In genomic region chr20:325043-325888, GRCh38 we compare ENCODE assay signal across 8 cellular contexts. TPM values are rescaled to one million over a fixed set of nuclear protein-coding genes. Genes with fewer than 3 reads are reported as not detected.
DNase-seq lines count a peak whose midpoint lies in the region; ATAC-seq, FAIRE-seq and TF ChIP-seq lines count a peak whose summit lies in the region.

Gene SOX12, plus strand, starts transcription at chr20:325552. Its CDS starts 373 bp downstream, at chr20:325925.

- H3K4me2 ChIP-seq in smooth muscle cell = peak within 1 kb of the TSS; percentile 95

- H3K27ac ChIP-seq in AG04450 (ENCODE audit: low read depth, low read length) = peak within 1 kb of the TSS; percentile 65
- H3K27ac ChIP-seq in smooth muscle cell (ENCODE audit: low read depth) = peak within 1 kb of the TSS; percentile 81

- no peak for FAIRE-seq in bronchial epithelial cell (lab: Jason Lieb, UNC)

- in situ Hi-C loops in GM18951 (cut with MboI; ENCODE audit: low sequenced_read_pairs, unreplicated experiment) = no loop called here

- TF ChIP-seq POLR2A in GM18951 (IDR thresholded peaks at IDR 0.05; ENCODE audit: extremely low read depth, insufficient read depth, insufficient read length) = peak; percentile 70

- H3K36me3 ChIP-seq in bronchial epithelial cell (ENCODE audit: control insufficient read depth, insufficient read depth, low read length) = no peaks in the 10 kb centered on the region
- no peaks in the 10 kb centered on the region for H3K36me3 ChIP-seq in smooth muscle cell (ENCODE audit: low read depth)

- peaks cover 29% of the 10 kb centered on the region for H4K20me1 ChIP-seq in smooth muscle cell (ENCODE audit: low read depth)

- peaks cover 23% of the 10 kb centered on the region for H3K4me1 ChIP-seq in smooth muscle cell (ENCODE audit: low read depth)

- TF ChIP-seq CTCF in AG04450 (IDR thresholded peaks at IDR 0.05; ENCODE audit: low read depth, low read length) (no peak), WI38 (IDR thresholded peaks at IDR 0.05; ENCODE audit: low read depth, low read length) (no peak), bronchial epithelial cell (IDR thresholded peaks at IDR 0.05; ENCODE audit: insufficient read depth, low read length, severe bottlenecking) (no peak), smooth muscle cell (IDR thresholded peaks at IDR 0.05; ENCODE audit: borderline replicate concordance, insufficient read depth, poor library complexity, severe bottlenecking) (no peak)

- H2AFZ ChIP-seq in smooth muscle cell (ENCODE audit: low read depth) = peak within 1 kb of the TSS; percentile 75

- H3K79me2 ChIP-seq in smooth muscle cell (ENCODE audit: low read depth) = peaks cover 28% of the 10 kb centered on the region

- POLR2A ChIA-PET in AG04450 (lab: Yijun Ruan, JAX) = interaction anchor here (0.7 to 2.7 kb wide), 7 partner anchors 12 to 70 kb away, joined by 3 to 17 read pairs (median 5); partner anchors contain the start of gene ZCCHC3

- ATAC-seq in HG03159 (IDR thresholded peaks at IDR 0.05; ENCODE audit: unreplicated experiment) = peak; percentile 69

- H3K9ac ChIP-seq in smooth muscle cell (ENCODE audit: low read depth) = peak within 1 kb of the TSS; percentile 76

- CTCF ChIA-PET in AG04450 (lab: Charles Lee) = interaction anchor here (0.6 to 2.2 kb wide), 4 partner anchors 10 to 61 kb away, joined by 3 to 8 read pairs (median 6); no protein-coding TSS in a partner anchor

- under 1% methylated on average over 65 of the region's 106 CpGs for WGBS in smooth muscle cell (ENCODE audit: low lambda C conversion rate)

- H3K9me3 ChIP-seq in AG04450 (ENCODE audit: control insufficient read depth, insufficient read depth, low read length) (no peaks in the 10 kb centered on the region), smooth muscle cell (replicated peaks; ENCODE audit: low read depth) (no peaks in the 10 kb centered on the region)

- H3K27me3 ChIP-seq in AG04450 (ENCODE audit: control insufficient read depth, insufficient read depth, low read length) (no peaks in the 10 kb centered on the region), bronchial epithelial cell (ENCODE audit: control insufficient read depth, insufficient read depth, low read length) (no peaks in the 10 kb centered on the region), smooth muscle cell (ENCODE audit: low read depth) (no peaks in the 10 kb centered on the region)

- H3K4me3 ChIP-seq in AG04450 (ENCODE audit: low read depth, low read length) = peak within 1 kb of the TSS; percentile 90
- H3K4me3 ChIP-seq in WI38 (ENCODE audit: low read depth, low read length) = peak within 1 kb of the TSS; percentile 83
- peak within 1 kb of the TSS; percentile 67 for H3K4me3 ChIP-seq in bronchial epithelial cell (ENCODE audit: low read depth, low read length)
- peak within 1 kb of the TSS; percentile 78 for H3K4me3 ChIP-seq in smooth muscle cell

- H3F3A ChIP-seq in smooth muscle cell (ENCODE audit: low read depth) = peaks cover 22% of the 10 kb centered on the region

- no peak for DNase-seq in AG04450 (ENCODE audit: low read depth, low spot score)
- DNase-seq in NCI-H2227 (lab: John Stamatoyannopoulos, UW; ENCODE audit: unreplicated experiment) = peak; percentile 98
- peak; percentile 72 for DNase-seq in bronchial epithelial cell (ENCODE audit: low read depth)
- peak; percentile 85 for DNase-seq in iPS-NIHi11 (ENCODE audit: low spot score)
- peak; percentile 94 for DNase-seq in smooth muscle cell (lab: John Stamatoyannopoulos, UW; ENCODE audit: unreplicated experiment)

RNA-seq across cellular contexts. Expression of gene SOX12, which starts in this region (rescaled TPM):
- polyA plus RNA-seq in AG04450 (2011; rRNA removed) = 3.8 and 4.6 TPM in 2 replicates
- polyA minus RNA-seq in AG04450 (2011; rRNA and poly(A)+ RNA removed) = 4.6 TPM in 2 replicates
- 0.90 and 3.4 TPM in 2 replicates for total RNA-seq in bronchial epithelial cell
- total RNA-seq in smooth muscle cell = 3.3 and 7.1 TPM in 2 replicates
- polyA plus RNA-seq in smooth muscle cell = 16.6 and 17.7 TPM in 2 replicates
